In the genomic region with DNA sequence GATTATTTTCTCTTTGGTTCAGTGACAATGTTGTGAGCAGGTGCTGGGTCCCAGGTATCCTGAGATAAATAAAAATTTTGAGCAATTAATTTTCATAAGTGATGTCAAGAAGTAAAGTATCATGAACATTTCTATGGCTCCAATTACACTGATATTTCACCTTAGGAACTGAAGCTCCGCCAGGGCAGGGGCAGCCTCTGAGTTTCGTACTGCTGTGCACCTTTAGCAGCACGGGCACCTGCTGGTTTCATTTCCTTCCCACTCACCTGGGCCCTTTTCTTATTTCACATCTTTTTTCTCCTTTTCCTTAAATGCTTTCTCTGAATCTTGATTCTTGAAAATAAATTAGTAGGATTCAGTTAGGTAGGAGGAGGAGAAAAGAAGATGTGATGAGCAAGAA, we compare ENCODE assay signal across 12 cellular contexts. TPM values are rescaled to one million over a fixed set of nuclear protein-coding genes. Genes with fewer than 3 reads are reported as not detected.
DNase-seq lines count a peak whose midpoint lies in the region; ATAC-seq, FAIRE-seq and TF ChIP-seq lines count a peak whose summit lies in the region.
"Had no signal": no experiment of that assay in that cellular context is flagged by ENCODE, and none has a peak within 500 bp of the region (broad histone marks: within the 10 kb centered on the region; RNA-seq: fewer than 3 reads in every experiment).

No MANE protein-coding gene starts in this region.

- CTCF ChIA-PET in CD8-positive, alpha-beta memory T cell (lab: Charles Lee): interaction anchor here (2.9 kb wide), 1 partner anchor 8 kb away, joined by 11 read pairs; no protein-coding TSS in a partner anchor

- H3K27ac Mint-ChIP-seq in CD8-positive, alpha-beta memory T cell: peak overlapping the region; percentile 46 to 97 (median 92)
- no peak overlapping the region for H3K27ac Mint-ChIP-seq in astrocyte (ENCODE audit: unreplicated experiment)
- peak overlapping the region; percentile 71 to 91 for H3K27ac Mint-ChIP-seq in natural killer cell treated with Interleukin-12 subunit alpha and Interleukin-12 subunit beta and Interleukin-15 and Interleukin-18, amount 100 ng/mL, for 72 hours

- TF ChIP-seq CTCF in KMS-11 (conservative IDR thresholded peaks at IDR 0.05; ENCODE audit: low read depth, low read length) (no peak), astrocyte (IDR thresholded peaks at IDR 0.05; ENCODE audit: insufficient read depth, low read depth, low read length) (no peak)

- intact Hi-C loops in head of caudate nucleus (cut with DNase I): no loop called here

- peaks cover 0 to 3% (median 0%) of the 10 kb centered on the region in 3 donors for H3K36me3 Mint-ChIP-seq in CD8-positive, alpha-beta memory T cell
- no peaks in the 10 kb centered on the region for H3K36me3 Mint-ChIP-seq in astrocyte (ENCODE audit: low read depth, unreplicated experiment)
- no peaks in the 10 kb centered on the region for H3K36me3 Mint-ChIP-seq in natural killer cell treated with Interleukin-12 subunit alpha and Interleukin-12 subunit beta and Interleukin-15 and Interleukin-18, amount 100 ng/mL, for 72 hours

- H3K27me3 Mint-ChIP-seq in CD8-positive, alpha-beta memory T cell: peaks cover 3 to 4% of the 10 kb centered on the region in 2 donors
- H3K27me3 Mint-ChIP-seq in astrocyte (ENCODE audit: low read depth, unreplicated experiment): no peaks in the 10 kb centered on the region
- peaks cover 11% of the 10 kb centered on the region in 2 donors for H3K27me3 Mint-ChIP-seq in natural killer cell treated with Interleukin-12 subunit alpha and Interleukin-12 subunit beta and Interleukin-15 and Interleukin-18, amount 100 ng/mL, for 72 hours

- H3K9me3 ChIP-seq in CD8-positive, alpha-beta memory T cell (ENCODE audit: low read length): no peaks in the 10 kb centered on the region
- H3K9me3 ChIP-seq in astrocyte (ENCODE audit: insufficient read depth, low read depth, low read length): no peaks in the 10 kb centered on the region
- H3K9me3 ChIP-seq: colonic mucosa had no signal

- no peak for ATAC-seq in natural killer cell treated with Interleukin-12 subunit alpha and Interleukin-12 subunit beta and Interleukin-15 and Interleukin-18, amount 100 ng/mL, for 72 hours

- no peaks in the 10 kb centered on the region for H3K27me3 ChIP-seq in CD8-positive, alpha-beta memory T cell (ENCODE audit: insufficient read depth, low read length, poor library complexity, severe bottlenecking)
- H3K27me3 ChIP-seq in KMS-11 (ENCODE audit: insufficient read depth, low read depth) (no peaks in the 10 kb centered on the region), astrocyte (ENCODE audit: insufficient read depth, low read length) (no peaks in the 10 kb centered on the region)
- H3K27me3 ChIP-seq: colonic mucosa had no signal

- H3K9ac ChIP-seq in KMS-11: no peak overlapping the region
- no peak overlapping the region for H3K9ac ChIP-seq in astrocyte (ENCODE audit: low read length)

- peak overlapping the region; percentile 82 to 97 (median 88) for H3K4me3 Mint-ChIP-seq in CD8-positive, alpha-beta memory T cell
- H3K4me3 Mint-ChIP-seq in astrocyte (ENCODE audit: unreplicated experiment): peak overlapping the region; percentile 89
- H3K4me3 Mint-ChIP-seq in natural killer cell treated with Interleukin-12 subunit alpha and Interleukin-12 subunit beta and Interleukin-15 and Interleukin-18, amount 100 ng/mL, for 72 hours: peak overlapping the region; percentile 85

- H3K4me3 ChIP-seq in CD8-positive, alpha-beta memory T cell (ENCODE audit: low read length): peak overlapping the region; percentile 78
- H3K4me3 ChIP-seq in KMS-11 (IDR thresholded peaks at IDR 0.05; ENCODE audit: insufficient read depth, low read depth, low read length) (no peak overlapping the region), astrocyte (ENCODE audit: insufficient read depth, low read depth, low read length) (no peak overlapping the region)

- no peaks in the 10 kb centered on the region for H4K20me1 ChIP-seq in KMS-11 (ENCODE audit: insufficient read depth)
- H4K20me1 ChIP-seq in astrocyte (ENCODE audit: insufficient read depth, low read length): peaks cover 3% of the 10 kb centered on the region

- FAIRE-seq in astrocyte (lab: Jason Lieb, UNC): no peak

- no peaks in the 10 kb centered on the region for H3K9me3 Mint-ChIP-seq in CD8-positive, alpha-beta memory T cell
- H3K9me3 Mint-ChIP-seq in astrocyte (ENCODE audit: unreplicated experiment): no peaks in the 10 kb centered on the region
- H3K9me3 Mint-ChIP-seq in natural killer cell treated with Interleukin-12 subunit alpha and Interleukin-12 subunit beta and Interleukin-15 and Interleukin-18, amount 100 ng/mL, for 72 hours: no peaks in the 10 kb centered on the region

- H3K4me1 ChIP-seq in CD8-positive, alpha-beta memory T cell (ENCODE audit: insufficient read depth, low read length): peaks cover 18% of the 10 kb centered on the region
- H3K4me1 ChIP-seq in KMS-11 (ENCODE audit: low read depth, poor library complexity, severe bottlenecking) (peaks cover 18% of the 10 kb centered on the region), astrocyte (ENCODE audit: insufficient read depth, low read length) (peaks cover 19% of the 10 kb centered on the region)
- H3K4me1 ChIP-seq: colonic mucosa had no signal

- H2AFZ ChIP-seq in KMS-11 (ENCODE audit: low read depth) (peak overlapping the region; percentile 93; the same call in 1 of the 2 replicates), astrocyte (ENCODE audit: low read depth, low read length) (no peak overlapping the region)

- H3K79me2 ChIP-seq in KMS-11 (ENCODE audit: insufficient read depth, low read depth): no peaks in the 10 kb centered on the region
- peaks cover 10% of the 10 kb centered on the region for H3K79me2 ChIP-seq in astrocyte (ENCODE audit: insufficient read depth, low read length)

- peak overlapping the region; percentile 78; the same call in 1 of the 2 replicates for H3K4me2 ChIP-seq in KMS-11
- H3K4me2 ChIP-seq in astrocyte (ENCODE audit: low read length): no peak overlapping the region

- no peaks in the 10 kb centered on the region for H3K36me3 ChIP-seq in CD8-positive, alpha-beta memory T cell (ENCODE audit: insufficient read depth, low read length)
- H3K36me3 ChIP-seq in KMS-11 (ENCODE audit: insufficient read depth) (no peaks in the 10 kb centered on the region), astrocyte (ENCODE audit: insufficient read depth, low read length) (no peaks in the 10 kb centered on the region)
- H3K36me3 ChIP-seq: colonic mucosa had no signal

- POLR2A ChIA-PET in CD8-positive, alpha-beta memory T cell (lab: Charles Lee): no interaction called here

- H3K27ac ChIP-seq in CD8-positive, alpha-beta memory T cell (ENCODE audit: low read depth, low read length): peak overlapping the region; percentile 55
- H3K27ac ChIP-seq in KMS-11: no peak overlapping the region
- H3K27ac ChIP-seq in astrocyte (ENCODE audit: low read depth, low read length): no peak overlapping the region

- H3K4me1 Mint-ChIP-seq in CD8-positive, alpha-beta memory T cell: peaks cover 27 to 36% (median 35%) of the 10 kb centered on the region in 3 donors
- H3K4me1 Mint-ChIP-seq in astrocyte (ENCODE audit: low read depth, unreplicated experiment): peaks cover 18% of the 10 kb centered on the region
- H3K4me1 Mint-ChIP-seq in natural killer cell treated with Interleukin-12 subunit alpha and Interleukin-12 subunit beta and Interleukin-15 and Interleukin-18, amount 100 ng/mL, for 72 hours (ENCODE audit: low read depth in 2 of 2): peaks cover 33 to 37% of the 10 kb centered on the region in 2 donors

- no peak for DNase-seq in CD8-positive, alpha-beta memory T cell
- no peak for DNase-seq in astrocyte (ENCODE audit: low read depth)
- no peak for DNase-seq in natural killer cell treated with Interleukin-12 subunit alpha and Interleukin-12 subunit beta and Interleukin-15 and Interleukin-18, amount 100 ng/mL, for 72 hours (ENCODE audit: low spot score)
- no peak for DNase-seq in NCI-H1417 treated with DMSO at 0.1 percent for 48 hours (lab: John Stamatoyannopoulos, UW)
- DNase-seq in glomerular visceral epithelial cell (ENCODE audit: extremely low spot score): no peak
- DNase-seq in head of caudate nucleus: no peak
- DNase-seq: activated CD4-positive, CD25-positive, alpha-beta regulatory T cell; colonic mucosa; DMS 273 treated with DMSO at 0.1 percent for 48 hours; NCI-H510A; Right ventricle myocardium superior had no signal

RNA-seq across cellular contexts. Expression of a gene that starts 1.2 kb away (rescaled TPM):
- 10 to 100 TPM in 1 of 2 experiments, 1 to 10 TPM in 1; 6.7 to 11.5 TPM for total RNA-seq in CD8-positive, alpha-beta memory T cell
- 5.2 TPM for polyA plus RNA-seq in CD8-positive, alpha-beta memory T cell
- total RNA-seq in astrocyte: 19.4 and 27.3 TPM in 2 replicates
- total RNA-seq in natural killer cell treated with Interleukin-12 subunit alpha and Interleukin-12 subunit beta and Interleukin-15 and Interleukin-18, amount 100 ng/mL, for 72 hours: 10 to 100 TPM; 19.5 to 28.8 TPM
